Comparison of ENCODE assay signal across 8 cellular contexts in genomic region chr3:183252108-183252782, GRCh38. TPM values are rescaled to one million over a fixed set of nuclear protein-coding genes. Genes with fewer than 3 reads are reported as not detected.
DNase-seq lines count a peak whose midpoint lies in the region; FAIRE-seq and TF ChIP-seq lines count a peak whose summit lies in the region.

No MANE protein-coding gene starts in this region.

- peaks cover 4% of the 10 kb centered on the region for H3K27me3 ChIP-seq in adipocyte (replicated peaks; ENCODE audit: control insufficient read depth, insufficient read depth, low read length)
- no peaks in the 10 kb centered on the region for H3K27me3 ChIP-seq in keratinocyte (ENCODE audit: control insufficient read depth, extremely low read depth, insufficient read depth, low read length)
- no peaks in the 10 kb centered on the region for H3K27me3 ChIP-seq in subcutaneous abdominal adipose tissue (ENCODE audit: control insufficient read depth in 5 of 5, insufficient read depth in 4 of 5, low read length in 5 of 5)

- POLR2A ChIA-PET in HEK293T (lab: Yijun Ruan, JAX) = no interaction called here

- no peak overlapping the region for H3K9ac ChIP-seq in adipocyte (ENCODE audit: low read length)
- peak overlapping the region; percentile 96 for H3K9ac ChIP-seq in keratinocyte (ENCODE audit: control insufficient read depth, extremely low read depth, insufficient read depth, low read length)
- peak overlapping the region in 1 of 5 donors; percentile 66 for H3K9ac ChIP-seq in subcutaneous abdominal adipose tissue (ENCODE audit: low read length in 5 of 5)

- H3K36me3 ChIP-seq in adipocyte (ENCODE audit: control insufficient read depth, insufficient read depth, low read length, severe bottlenecking) (no peaks in the 10 kb centered on the region), keratinocyte (ENCODE audit: control insufficient read depth in 2 of 2, extremely low read depth in 1 of 2, insufficient read depth in 2 of 2, low read length in 2 of 2) (peaks cover 0 to 2% of the 10 kb centered on the region in 2 experiments), subcutaneous abdominal adipose tissue (ENCODE audit: control insufficient read depth in 5 of 5, insufficient read depth in 5 of 5, low read length in 5 of 5) (no peaks in the 10 kb centered on the region)

- TF ChIP-seq CTCF in keratinocyte (optimal IDR thresholded peaks at IDR 0.05 in 1 of 3, IDR thresholded peaks at IDR 0.05 in 1 of 3, conservative IDR thresholded peaks at IDR 0.05 in 1 of 3; ENCODE audit: extremely low read depth in 1 of 3, insufficient read depth in 2 of 3, low read length in 3 of 3) = peak in 1 of 3 experiments; percentile 17

- H3K27ac ChIP-seq in keratinocyte (ENCODE audit: control insufficient read depth, insufficient read depth, low read length) = peak overlapping the region; percentile 94
- no peak overlapping the region for H3K27ac ChIP-seq in subcutaneous abdominal adipose tissue (ENCODE audit: low read depth, low read length)

- peaks cover 14% of the 10 kb centered on the region for H3K27me3 Mint-ChIP-seq in activated T-cell treated with anti-CD3 and anti-CD28 coated beads, Interleukin-2, amount 50 U/mL, for 24 hours

- H3K4me1 Mint-ChIP-seq in activated T-cell treated with anti-CD3 and anti-CD28 coated beads, Interleukin-2, amount 50 U/mL, for 24 hours (ENCODE audit: low read depth) = peaks cover 25% of the 10 kb centered on the region

- peaks cover 42% of the 10 kb centered on the region for H3K79me2 ChIP-seq in keratinocyte (ENCODE audit: control insufficient read depth, insufficient read depth, low read length)

- DNase-seq in activated T-cell treated with anti-CD3 and anti-CD28 coated beads, Interleukin-2, amount 50 U/mL, for 24 hours = no peak
- DNase-seq in activated T-cell treated with anti-CD3 and anti-CD28 coated beads, Interleukin-2, amount 50 U/mL, for 48 hours = no peak
- DNase-seq in adipocyte (ENCODE audit: low read depth) (no peak), keratinocyte (ENCODE audit: low read depth, low spot score) (no peak), NCI-H2107 treated with DMSO at 0.1 percent for 48 hours (lab: John Stamatoyannopoulos, UW; ENCODE audit: unreplicated experiment) (no peak), HEK293T (ENCODE audit: extremely low spot score) (no peak), NCI-H748 treated with DMSO at 0.1 percent for 48 hours (lab: John Stamatoyannopoulos, UW) (no peak)

- H3K9me1 ChIP-seq in keratinocyte (ENCODE audit: control insufficient read depth, extremely low read depth, insufficient read depth, low read length) = no peaks in the 10 kb centered on the region

- H3K27ac Mint-ChIP-seq in activated T-cell treated with anti-CD3 and anti-CD28 coated beads, Interleukin-2, amount 50 U/mL, for 24 hours = peak overlapping the region; percentile 70

- CTCF ChIA-PET in HEK293T (lab: Yijun Ruan, JAX) = no interaction called here

- H3K4me3 ChIP-seq in adipocyte (ENCODE audit: low read length) = peak overlapping the region; percentile 94
- peak overlapping the region in 2 of 3 experiments; percentile 66 to 72 for H3K4me3 ChIP-seq in keratinocyte (ENCODE audit: control insufficient read depth in 2 of 3, extremely low read depth in 1 of 3, insufficient read depth in 2 of 3, low read depth in 1 of 3, low read length in 3 of 3)
- peak overlapping the region in 3 of 5 donors; percentile 73 to 92 (median 87) for H3K4me3 ChIP-seq in subcutaneous abdominal adipose tissue (ENCODE audit: low read depth in 1 of 5, low read length in 5 of 5)

- dilution Hi-C loops in keratinocyte (cut with MboI; ENCODE audit: extremely low pct_ligation_motif_present, low sequenced_read_pairs) = no loop called here

- peak overlapping the region; percentile 91 for H3K4me2 ChIP-seq in keratinocyte (ENCODE audit: control insufficient read depth, extremely low read depth, insufficient read depth, low read depth, low read length)

- H3K9me3 ChIP-seq in adipocyte (ENCODE audit: control insufficient read depth, low read length) (no peaks in the 10 kb centered on the region), keratinocyte (ENCODE audit: control insufficient read depth, low read depth, low read length) (no peaks in the 10 kb centered on the region), subcutaneous abdominal adipose tissue (ENCODE audit: control insufficient read depth in 5 of 5, low read length in 5 of 5) (no peaks in the 10 kb centered on the region)

- H3K4me3 Mint-ChIP-seq in activated T-cell treated with anti-CD3 and anti-CD28 coated beads, Interleukin-2, amount 50 U/mL, for 24 hours = peak overlapping the region; percentile 84

- FAIRE-seq in keratinocyte (lab: Jason Lieb, UNC) = peak; percentile 57

- H3K9me3 Mint-ChIP-seq in activated T-cell treated with anti-CD3 and anti-CD28 coated beads, Interleukin-2, amount 50 U/mL, for 24 hours = no peaks in the 10 kb centered on the region

- peaks cover 22% of the 10 kb centered on the region for H3K36me3 Mint-ChIP-seq in activated T-cell treated with anti-CD3 and anti-CD28 coated beads, Interleukin-2, amount 50 U/mL, for 24 hours (ENCODE audit: low read depth)

- H3K4me1 ChIP-seq in adipocyte (ENCODE audit: control insufficient read depth, insufficient read depth, low read length) = peaks cover 3% of the 10 kb centered on the region
- peaks cover 19% of the 10 kb centered on the region for H3K4me1 ChIP-seq in keratinocyte (ENCODE audit: control insufficient read depth, extremely low read depth, insufficient read depth, low read length)
- peaks cover 0 to 18% (median 12%) of the 10 kb centered on the region in 5 donors for H3K4me1 ChIP-seq in subcutaneous abdominal adipose tissue (ENCODE audit: control insufficient read depth in 5 of 5, insufficient read depth in 5 of 5, low read length in 5 of 5)

- H4K20me1 ChIP-seq in keratinocyte (ENCODE audit: control insufficient read depth, extremely low read depth, insufficient read depth, low read length) = no peaks in the 10 kb centered on the region

- H2AFZ ChIP-seq in keratinocyte (ENCODE audit: control insufficient read depth, low read length) = no peak overlapping the region

TF ChIP-seq in HEK293T, 16 proteins besides CTCF, POLR2A, EP300 and RAD21:
- TF ChIP-seq ELF4 (IDR thresholded peaks at IDR 0.05) = no peak
- no peak for TF ChIP-seq ARNT (IDR thresholded peaks at IDR 0.05)
- TF ChIP-seq L3MBTL2 (conservative IDR thresholded peaks at IDR 0.05) = no peak
- TF ChIP-seq ZNF384 (IDR thresholded peaks at IDR 0.05) = no peak
- TF ChIP-seq SUZ12 (IDR thresholded peaks at IDR 0.05) = no peak
- no peak for TF ChIP-seq HDGF (IDR thresholded peaks at IDR 0.05; ENCODE audit: borderline replicate concordance)
- TF ChIP-seq SP1 (IDR thresholded peaks at IDR 0.05) = no peak
- TF ChIP-seq TARDBP (IDR thresholded peaks at IDR 0.05) = no peak
- TF ChIP-seq FOXK2 (IDR thresholded peaks at IDR 0.05) = no peak
- TF ChIP-seq FOXA1 (IDR thresholded peaks at IDR 0.05) = no peak
- no peak for TF ChIP-seq FOXM1 (IDR thresholded peaks at IDR 0.05; ENCODE audit: borderline replicate concordance)
- no peak for TF ChIP-seq CTBP1 (IDR thresholded peaks at IDR 0.05; ENCODE audit: borderline replicate concordance)
- no peak for TF ChIP-seq BHLHE40 (IDR thresholded peaks at IDR 0.05; ENCODE audit: borderline replicate concordance)
- no peak for TF ChIP-seq PKNOX1 (IDR thresholded peaks at IDR 0.05)

RNA-seq across cellular contexts. Expression of gene B3GNT5, which starts 0.8 kb away (rescaled TPM):
- polyA plus RNA-seq in keratinocyte = 39.7 to 66.6 TPM (median 42.0 TPM) in 3 replicates
- 46.3 TPM for polyA plus RNA-seq in keratinocyte (2011; ENCODE audit: low read depth)
- polyA plus RNA-seq in keratinocyte (2011; cell fraction: cytosol; rRNA removed) = 17.6 and 39.0 TPM in 2 replicates
- 36.0 and 52.1 TPM in 2 replicates for polyA plus RNA-seq in keratinocyte (2011; cell fraction: nucleus; rRNA removed)
- 35.0 and 44.0 TPM in 2 replicates for polyA plus RNA-seq in keratinocyte (2012; ENCODE audit: low replicate concordance)
- polyA minus RNA-seq in keratinocyte = 19.5 to 104 TPM (median 62.1 TPM) in 3 replicates
- polyA minus RNA-seq in keratinocyte (2011; cell fraction: cytosol; rRNA and poly(A)+ RNA removed) = 31.1 TPM
- polyA minus RNA-seq in keratinocyte (2011; cell fraction: nucleus; rRNA and poly(A)+ RNA removed) = 55.0 and 105 TPM in 2 replicates
